In genomic region chr1:160933305-160933704, GRCh38 we compare ENCODE assay signal across 4 cellular contexts. TPM values are rescaled to one million over a fixed set of nuclear protein-coding genes. Genes with fewer than 3 reads are reported as not detected.
"Had no signal": no experiment of that assay in that cellular context is flagged by ENCODE, and none has a peak within 500 bp of the region (broad histone marks: within the 10 kb centered on the region; RNA-seq: fewer than 3 reads in every experiment).

No MANE protein-coding gene starts in this region.

RNA-seq across cellular contexts. Expression of gene ITLN2, which starts 21.3 kb away (rescaled TPM):
- total RNA-seq: LHCN-M2, M059J, MCF 10A, NCI-H460 had no signal

RNA-seq across cellular contexts. Expression of gene ITLN1, which starts 48.3 kb away (rescaled TPM):
- total RNA-seq: LHCN-M2, M059J, MCF 10A, NCI-H460 had no signal
